ENCODE assay signal across 13 cellular contexts in genomic region chr3:196170296-196170695, GRCh38. TPM values are rescaled to one million over a fixed set of nuclear protein-coding genes. Genes with fewer than 3 reads are reported as not detected.
"Had no signal": no experiment of that assay in that cellular context is flagged by ENCODE, and none has a peak within 500 bp of the region (broad histone marks: within the 10 kb centered on the region; RNA-seq: fewer than 3 reads in every experiment).

No MANE protein-coding gene starts in this region.

RNA-seq across cellular contexts. Expression of gene ZDHHC19, which starts 40.9 kb away (rescaled TPM):
- total RNA-seq: myocyte; naive thymus-derived CD8-positive, alpha-beta T cell; neural crest cell; occipital lobe; osteoblast; pulmonary artery endothelial cell; right atrium auricular region; sciatic nerve; smooth muscle cell; suprapubic skin; transverse colon; urinary bladder had no signal
- polyA plus RNA-seq: smooth muscle cell, urinary bladder had no signal

RNA-seq across cellular contexts. Expression of gene SLC51A, which starts 46.0 kb away (rescaled TPM):
- total RNA-seq: myocyte; naive thymus-derived CD8-positive, alpha-beta T cell; natural killer cell treated with Interleukin-12 subunit alpha and Interleukin-12 subunit beta and Interleukin-15 and Interleukin-18, amount 100 ng/mL, for 72 hours; neural crest cell; occipital lobe; osteoblast; pulmonary artery endothelial cell; smooth muscle cell; suprapubic skin; urinary bladder had no signal
